In genomic region chr20:45892049-45892816, GRCh38 we compare ENCODE assay signal across 8 cellular contexts. TPM values are rescaled to one million over a fixed set of nuclear protein-coding genes. Genes with fewer than 3 reads are reported as not detected.
DNase-seq lines count a peak whose midpoint lies in the region; ATAC-seq and TF ChIP-seq lines count a peak whose summit lies in the region.

No MANE protein-coding gene starts in this region.

- no peaks in the 10 kb centered on the region for H3K27me3 Mint-ChIP-seq in activated CD4-positive, alpha-beta T cell treated with anti-CD3 and anti-CD28 coated beads, Interleukin-2, amount 10 ng/mL, durations not matched to agents 7 days and 5 days

- peaks cover 8% of the 10 kb centered on the region for H3K36me3 Mint-ChIP-seq in activated CD4-positive, alpha-beta T cell treated with anti-CD3 and anti-CD28 coated beads, Interleukin-2, amount 10 ng/mL, durations not matched to agents 7 days and 5 days (ENCODE audit: low read depth)

- no peak for DNase-seq in activated CD4-positive, alpha-beta T cell treated with anti-CD3 and anti-CD28 coated beads, Interleukin-2, amount 10 ng/mL, durations not matched to agents 7 days and 5 days
- no peak for DNase-seq in activated CD4-positive, alpha-beta T cell treated with anti-CD3 and anti-CD28 coated beads for 1 hour
- DNase-seq in OCI-M1 (lab: John Stamatoyannopoulos, UW) (peak; percentile 48), dorsolateral prefrontal cortex (peak in 1 of 10 donors; percentile 19)

- H3K4me1 ChIP-seq in muscle layer of duodenum (ENCODE audit: control insufficient read depth in 1 of 2, insufficient read depth in 2 of 2, low read length in 2 of 2), result peaks cover 12 to 30% of the 10 kb centered on the region in 2 donors

- peak overlapping the region; percentile 90 for H3K4me3 Mint-ChIP-seq in activated CD4-positive, alpha-beta T cell treated with anti-CD3 and anti-CD28 coated beads, Interleukin-2, amount 10 ng/mL, durations not matched to agents 7 days and 5 days

- ATAC-seq in HG02678 (IDR thresholded peaks at IDR 0.05; ENCODE audit: unreplicated experiment) (no peak), GM18867 (IDR thresholded peaks at IDR 0.05; ENCODE audit: unreplicated experiment) (no peak), HG02885 (IDR thresholded peaks at IDR 0.05; ENCODE audit: poor library complexity, unreplicated experiment) (no peak)

- peaks cover 23 to 38% of the 10 kb centered on the region in 2 donors for H3K36me3 ChIP-seq in muscle layer of duodenum (ENCODE audit: control insufficient read depth in 1 of 2, insufficient read depth in 2 of 2, low read length in 2 of 2)

- H3K9me3 ChIP-seq in muscle layer of duodenum (ENCODE audit: control insufficient read depth in 1 of 2, low read length in 2 of 2), result no peaks in the 10 kb centered on the region

- peaks cover 33% of the 10 kb centered on the region for H3K4me1 Mint-ChIP-seq in activated CD4-positive, alpha-beta T cell treated with anti-CD3 and anti-CD28 coated beads, Interleukin-2, amount 10 ng/mL, durations not matched to agents 7 days and 5 days

- peak overlapping the region; percentile 71 to 100 (median 92) for H3K4me3 ChIP-seq in dorsolateral prefrontal cortex
- peak overlapping the region; percentile 69 to 95 for H3K4me3 ChIP-seq in muscle layer of duodenum (ENCODE audit: low read depth in 1 of 2, low read length in 2 of 2)

- no peaks in the 10 kb centered on the region for H3K27me3 ChIP-seq in dorsolateral prefrontal cortex
- H3K27me3 ChIP-seq in muscle layer of duodenum (ENCODE audit: low read depth, low read length), result no peaks in the 10 kb centered on the region

- H3K27ac ChIP-seq in dorsolateral prefrontal cortex (peak overlapping the region in 34 of 59 donors; percentile 82 to 98 (median 93)), muscle layer of duodenum (ENCODE audit: low read length) (no peak overlapping the region)

- peak overlapping the region; percentile 83 for H3K27ac Mint-ChIP-seq in activated CD4-positive, alpha-beta T cell treated with anti-CD3 and anti-CD28 coated beads, Interleukin-2, amount 10 ng/mL, durations not matched to agents 7 days and 5 days

- peak in 3 of 56 donors; percentile 10 to 17 (median 11) for TF ChIP-seq CTCF in dorsolateral prefrontal cortex (IDR thresholded peaks at IDR 0.05 in 54 of 56, conservative IDR thresholded peaks at IDR 0.05 in 2 of 56; ENCODE audit: low read depth in 1 of 56, partially characterized antibody in 56 of 56)

- intact Hi-C loops in dorsolateral prefrontal cortex (cut with DNase I), result loop anchor here (5.0 kb wide), 3 partner anchors 35 to 100 kb away; partner anchors contain the start of genes ACOT8 (in 1 of the 2), DNTTIP1 (in 1 of the 2), WFDC3 (in 1 of the 2) and ZNF335 (in 1 of the 2)

- POLR2A ChIA-PET in activated CD4-positive, alpha-beta T cell treated with anti-CD3 and anti-CD28 coated beads, Interleukin-2, amount 10 ng/mL, durations not matched to agents 7 days and 5 days (lab: Charles Lee), result no interaction called here

- no peaks in the 10 kb centered on the region for H3K9me3 Mint-ChIP-seq in activated CD4-positive, alpha-beta T cell treated with anti-CD3 and anti-CD28 coated beads, Interleukin-2, amount 10 ng/mL, durations not matched to agents 7 days and 5 days

- CTCF ChIA-PET in activated CD4-positive, alpha-beta T cell treated with anti-CD3 and anti-CD28 coated beads, Interleukin-2, amount 10 ng/mL, durations not matched to agents 7 days and 5 days (lab: Charles Lee), result interaction anchor here (0.9 to 1.1 kb wide), 5 partner anchors 9 to 32 kb away, joined by 3 to 5 read pairs (median 4); no protein-coding TSS in a partner anchor

RNA-seq across cellular contexts. Expression of gene CTSA, which starts 1.1 kb away (rescaled TPM):
- total RNA-seq in activated CD4-positive, alpha-beta T cell treated with anti-CD3 and anti-CD28 coated beads, Interleukin-2, amount 10 ng/mL, durations not matched to agents 7 days and 5 days, result 10 to 100 TPM; 64.9 to 76.3 TPM
- 100 to 1,000 TPM in 102 of 120 experiments, 10 to 100 TPM in 18; 72.5 to 172 (median 116) TPM for total RNA-seq in dorsolateral prefrontal cortex

RNA-seq across cellular contexts. Expression of gene NEURL2, which starts 1.2 kb away (rescaled TPM):
- 1 to 10 TPM; 2.6 TPM for total RNA-seq in activated CD4-positive, alpha-beta T cell treated with anti-CD3 and anti-CD28 coated beads, Interleukin-2, amount 10 ng/mL, durations not matched to agents 7 days and 5 days
- total RNA-seq in dorsolateral prefrontal cortex, result 10 to 100 TPM in 6 of 120 experiments, 1 to 10 TPM in 114; 3.3 to 19.6 (median 7.1) TPM

RNA-seq across cellular contexts. Expression of gene SPATA25, which starts 4.8 kb away (rescaled TPM):
- under 1 TPM; 0.56 to 0.84 TPM for total RNA-seq in activated CD4-positive, alpha-beta T cell treated with anti-CD3 and anti-CD28 coated beads, Interleukin-2, amount 10 ng/mL, durations not matched to agents 7 days and 5 days
- 1 to 10 TPM; 1.6 to 9.6 (median 4.6) TPM for total RNA-seq in dorsolateral prefrontal cortex

RNA-seq across cellular contexts. Expression of gene ZSWIM1, which starts 11.2 kb away (rescaled TPM):
- 10 to 100 TPM in 1 of 2 experiments, 1 to 10 TPM in 1; 9.8 to 11.5 TPM for total RNA-seq in activated CD4-positive, alpha-beta T cell treated with anti-CD3 and anti-CD28 coated beads, Interleukin-2, amount 10 ng/mL, durations not matched to agents 7 days and 5 days
- total RNA-seq in dorsolateral prefrontal cortex, result 10 to 100 TPM in 49 of 120 experiments, 1 to 10 TPM in 71; 6.1 to 16.0 (median 9.6) TPM

RNA-seq across cellular contexts. Expression of gene PLTP, which starts 19.7 kb away (rescaled TPM):
- total RNA-seq in activated CD4-positive, alpha-beta T cell treated with anti-CD3 and anti-CD28 coated beads, Interleukin-2, amount 10 ng/mL, durations not matched to agents 7 days and 5 days, result under 1 TPM; 0.81 to 0.82 TPM
- 100 to 1,000 TPM in 9 of 120 experiments, 10 to 100 TPM in 111; 26.9 to 232 (median 59.4) TPM for total RNA-seq in dorsolateral prefrontal cortex
